Comparison of ENCODE assay signal across 19 cellular contexts in genomic region chr2:45102141-45102540, GRCh38.
DNase-seq lines count a peak whose midpoint lies in the region; ATAC-seq and TF ChIP-seq lines count a peak whose summit lies in the region.
"Had no signal": no experiment of that assay in that cellular context is flagged by ENCODE, and none has a peak within 500 bp of the region (broad histone marks: within the 10 kb centered on the region; RNA-seq: fewer than 3 reads in every experiment).

No MANE protein-coding gene starts in this region.

- H3K27ac ChIP-seq in PC-9: peak overlapping the region; percentile 30
- H3K27ac ChIP-seq: BLaER1 treated with 17β-estradiol and CSF1 and Interleukin-3, amounts not matched to agents 10 nM and 100 nM; HL-60 had no signal

- no peak overlapping the region for H2AFZ ChIP-seq in PC-9

- H3K4me1 ChIP-seq in PC-9 (replicated peaks; ENCODE audit: insufficient read depth): peaks cover 43% of the 10 kb centered on the region
- H3K4me1 ChIP-seq: BLaER1 treated with 17β-estradiol and CSF1 and Interleukin-3, amounts not matched to agents 10 nM and 100 nM had no signal

- H3K79me2 ChIP-seq in PC-9 (ENCODE audit: low read depth): no peaks in the 10 kb centered on the region

- intact Hi-C loops in PC-9 (cut with micrococcal nuclease; ENCODE audit: unreplicated experiment): no loop called here

- no peaks in the 10 kb centered on the region for H3K9me3 ChIP-seq in PC-9 (ENCODE audit: insufficient read depth, low read depth)

- no peaks in the 10 kb centered on the region for H3K36me3 ChIP-seq in PC-9 (ENCODE audit: low read depth)
- H3K36me3 ChIP-seq: BLaER1 treated with 17β-estradiol and CSF1 and Interleukin-3, amounts not matched to agents 10 nM and 100 nM had no signal

- no peak for TF ChIP-seq CTCF in PC-9 (conservative IDR thresholded peaks at IDR 0.05)

- no peak for ATAC-seq in GM18519 (IDR thresholded peaks at IDR 0.05; ENCODE audit: low FRiP score, unreplicated experiment)
- no peak for ATAC-seq in HG02571 (IDR thresholded peaks at IDR 0.05; ENCODE audit: unreplicated experiment)
- no peak for ATAC-seq in stimulated activated naive CD8-positive, alpha-beta T cell treated with anti-CD3 and anti-CD28 coated beads, Interleukin-15, Interleukin-2, amounts not matched to agents 100 U/mL and 50 U/mL, for 24 hours
- ATAC-seq: CD8-positive, alpha-beta T cell; HCT116 had no signal

- H3K27me3 ChIP-seq in PC-9 (ENCODE audit: insufficient read depth, low read depth): no peaks in the 10 kb centered on the region
- H3K27me3 ChIP-seq: BLaER1 treated with 17β-estradiol and CSF1 and Interleukin-3, amounts not matched to agents 10 nM and 100 nM had no signal

- H3K4me2 ChIP-seq in PC-9: peak overlapping the region; percentile 50
- H3K4me2 ChIP-seq: BLaER1 treated with 17β-estradiol and CSF1 and Interleukin-3, amounts not matched to agents 10 nM and 100 nM had no signal

- BruUV-seq in PC-9 (replicated peaks; lab: Mats Ljungman, UMichigan): no TSS peak

- DNase-seq in EH (ENCODE audit: low read depth) (peak; percentile 22), PC-9 (peak in 1 of 2 experiments; percentile 85), amniotic stem cell (lab: John Stamatoyannopoulos, UW) (peak; percentile 4), fibroblast of gingiva (ENCODE audit: low read depth) (peak; percentile 18), iPS-NIHi7 (ENCODE audit: extremely low spot score) (no peak)
- no peak for DNase-seq in stimulated activated naive CD8-positive, alpha-beta T cell treated with anti-CD3 and anti-CD28 coated beads, Interleukin-15, Interleukin-2, amounts not matched to agents 100 U/mL and 50 U/mL, for 24 hours
- DNase-seq: 8988T; Calu3; CD8-positive, alpha-beta T cell; DMS79 treated with DMSO at 0.1 percent for 48 hours; EL; GOT3; H7; HFFc6 had no signal

- H4K20me1 ChIP-seq in PC-9 (ENCODE audit: insufficient read depth): no peaks in the 10 kb centered on the region
- H4K20me1 ChIP-seq: BLaER1 treated with 17β-estradiol and CSF1 and Interleukin-3, amounts not matched to agents 10 nM and 100 nM had no signal

- H3F3A ChIP-seq in PC-9 (ENCODE audit: insufficient read depth, low read depth): peaks cover 22% of the 10 kb centered on the region

- H3K4me3 ChIP-seq in PC-9: 0 out of 2 replicates have a peak overlapping the region, but pooled peaks have one; percentile 0
- H3K4me3 ChIP-seq: BLaER1 treated with 17β-estradiol and CSF1 and Interleukin-3, amounts not matched to agents 10 nM and 100 nM had no signal

- CTCF ChIA-PET in PC-9 (lab: Charles Lee): interaction anchor here (0.6 kb wide), 1 partner anchor 70 kb away, joined by 9 read pairs; no protein-coding TSS in a partner anchor

- POLR2A ChIA-PET in PC-9 (lab: Charles Lee; ENCODE audit: unreplicated experiment): no interaction called here

- H3K9me2 ChIP-seq in PC-9 (ENCODE audit: insufficient read depth): no peaks in the 10 kb centered on the region

Comparison
In these comparisons a context has a peak if more than half of its experiments do, and no peak if none do; other contexts are left out.
1. DNase-seq: peak in EH (single experiment), amniotic stem cell (single experiment) and fibroblast of gingiva (single experiment); none in stimulated activated naive CD8-positive, alpha-beta T cell treated with anti-CD3 and anti-CD28 coated beads, Interleukin-15, Interleukin-2, amounts not matched to agents 100 U/mL and 50 U/mL, for 24 hours (single experiment) and iPS-NIHi7 (single experiment).